8 cellular contexts compared by ENCODE assay signal in genomic region chr10:126593968-126594701, GRCh38.
"Had no signal": no experiment of that assay in that cellular context is flagged by ENCODE, and none has a peak within 500 bp of the region (broad histone marks: within the 10 kb centered on the region; RNA-seq: fewer than 3 reads in every experiment).

No MANE protein-coding gene starts in this region.

- H3K4me3 Mint-ChIP-seq: HFFc6 had no signal

- H3K4me3 ChIP-seq: GM23248, HAP-1, K562 had no signal

- H3K27ac Mint-ChIP-seq: HFFc6 had no signal

- ATAC-seq: HCT116, K562 had no signal

- H3K9me3 ChIP-seq: HAP-1 had no signal

- H3K9me3 Mint-ChIP-seq: HFFc6 had no signal

- H3K27ac ChIP-seq: GM23248 had no signal

- H3K36me3 ChIP-seq: HAP-1 had no signal

- H3K4me1 ChIP-seq: HAP-1 had no signal

- DNase-seq: GM23248, GOT3, H7, HFFc6, IMR-90 had no signal
